In genomic region chr6:39852324-39852723, GRCh38 we compare ENCODE assay signal across 19 cellular contexts.
"Had no signal": no experiment of that assay in that cellular context is flagged by ENCODE, and none has a peak within 500 bp of the region (broad histone marks: within the 10 kb centered on the region; RNA-seq: fewer than 3 reads in every experiment).

No MANE protein-coding gene starts in this region.

- H3K4me1 Mint-ChIP-seq: activated CD4-positive, alpha-beta memory T cell treated with anti-CD3 and anti-CD28 coated beads, Interleukin-2, amount 10 ng/mL, durations not matched to agents 7 days and 5 days; activated naive CD4-positive, alpha-beta T cell treated with anti-CD3 and anti-CD28 coated beads, Interleukin-2, amount 50 U/mL, for 24 hours; endodermal cell; neural progenitor cell; stimulated activated effector memory CD8-positive, alpha-beta T cell treated with anti-CD3 and anti-CD28 coated beads, Interleukin-12 subunit alpha, Interleukin-12 subunit beta, amount 100 ng/mL, for 72 hours; stimulated activated naive CD8-positive, alpha-beta T cell treated with anti-CD3 and anti-CD28 coated beads, Interleukin-15, amount 100 ng/mL, for 72 hours had no signal

- H3K9me3 ChIP-seq: body of pancreas, colonic mucosa, prostate gland, SK-N-SH had no signal

- H3K9me3 Mint-ChIP-seq: activated CD4-positive, alpha-beta memory T cell treated with anti-CD3 and anti-CD28 coated beads, Interleukin-2, amount 10 ng/mL, durations not matched to agents 7 days and 5 days; activated naive CD4-positive, alpha-beta T cell treated with anti-CD3 and anti-CD28 coated beads, Interleukin-2, amount 50 U/mL, for 24 hours; activated T-cell treated with anti-CD3 and anti-CD28 coated beads, Interleukin-2, amount 50 U/mL, for 72 hours; endodermal cell; naive thymus-derived CD4-positive, alpha-beta T cell; neural progenitor cell; stimulated activated effector memory CD8-positive, alpha-beta T cell treated with anti-CD3 and anti-CD28 coated beads, Interleukin-12 subunit alpha, Interleukin-12 subunit beta, amount 100 ng/mL, for 72 hours; stimulated activated naive CD8-positive, alpha-beta T cell treated with anti-CD3 and anti-CD28 coated beads, Interleukin-15, amount 100 ng/mL, for 72 hours had no signal

- H3K4me3 ChIP-seq: body of pancreas, cardiac muscle cell, colonic mucosa, lung, neural progenitor cell, prostate gland had no signal

- H3K36me3 ChIP-seq: cardiac muscle cell, colonic mucosa, neural progenitor cell, prostate gland had no signal

- H3K27ac ChIP-seq: body of pancreas, cardiac muscle cell, colonic mucosa, neural progenitor cell, prostate gland had no signal

- H3K27me3 Mint-ChIP-seq: activated CD4-positive, alpha-beta memory T cell treated with anti-CD3 and anti-CD28 coated beads, Interleukin-2, amount 10 ng/mL, durations not matched to agents 7 days and 5 days; type B pancreatic cell had no signal

- H3K4me1 ChIP-seq: colonic mucosa, neural progenitor cell, prostate gland had no signal

- H3K27ac Mint-ChIP-seq: activated CD4-positive, alpha-beta memory T cell treated with anti-CD3 and anti-CD28 coated beads, Interleukin-2, amount 10 ng/mL, durations not matched to agents 7 days and 5 days; activated naive CD4-positive, alpha-beta T cell treated with anti-CD3 and anti-CD28 coated beads, Interleukin-2, amount 50 U/mL, for 24 hours; activated T-cell treated with anti-CD3 and anti-CD28 coated beads, Interleukin-2, amount 50 U/mL, for 72 hours; endodermal cell; naive thymus-derived CD4-positive, alpha-beta T cell; stimulated activated effector memory CD8-positive, alpha-beta T cell treated with anti-CD3 and anti-CD28 coated beads, Interleukin-12 subunit alpha, Interleukin-12 subunit beta, amount 100 ng/mL, for 72 hours; type B pancreatic cell had no signal

- H3K36me3 Mint-ChIP-seq: activated naive CD4-positive, alpha-beta T cell treated with anti-CD3 and anti-CD28 coated beads, Interleukin-2, amount 50 U/mL, for 24 hours; naive thymus-derived CD4-positive, alpha-beta T cell; stimulated activated effector memory CD8-positive, alpha-beta T cell treated with anti-CD3 and anti-CD28 coated beads, Interleukin-12 subunit alpha, Interleukin-12 subunit beta, amount 100 ng/mL, for 72 hours; type B pancreatic cell had no signal

- ATAC-seq: activated T-cell treated with anti-CD3 and anti-CD28 coated beads, Interleukin-2, amount 50 U/mL, for 72 hours; body of pancreas; naive thymus-derived CD4-positive, alpha-beta T cell; stimulated activated effector memory CD8-positive, alpha-beta T cell treated with anti-CD3 and anti-CD28 coated beads, Interleukin-12 subunit alpha, Interleukin-12 subunit beta, amount 100 ng/mL, for 72 hours; stimulated activated naive CD8-positive, alpha-beta T cell treated with anti-CD3 and anti-CD28 coated beads, Interleukin-15, amount 100 ng/mL, for 72 hours had no signal

- H3K27me3 ChIP-seq: body of pancreas, cardiac muscle cell, colonic mucosa, neural progenitor cell had no signal

- DNase-seq: activated CD4-positive, alpha-beta memory T cell treated with anti-CD3 and anti-CD28 coated beads, Interleukin-2, amount 10 ng/mL, durations not matched to agents 7 days and 5 days; activated CD4-positive, alpha-beta T cell treated with anti-CD3 and anti-CD28 coated beads for 48 hours; activated gamma-delta T cell; activated T-cell treated with anti-CD3 and anti-CD28 coated beads, Interleukin-2, amount 50 U/mL, for 72 hours; anterior cingulate cortex; body of pancreas; colonic mucosa; endodermal cell; naive thymus-derived CD4-positive, alpha-beta T cell; SK-N-SH; stimulated activated CD4-positive, alpha-beta T cell treated with anti-CD3 and anti-CD28 coated beads, Interleukin-2, amount 100 ng/mL, for 24 hours; stimulated activated naive CD8-positive, alpha-beta T cell treated with anti-CD3 and anti-CD28 coated beads, Interleukin-15, amount 100 ng/mL, for 72 hours had no signal

- H3K4me3 Mint-ChIP-seq: activated CD4-positive, alpha-beta memory T cell treated with anti-CD3 and anti-CD28 coated beads, Interleukin-2, amount 10 ng/mL, durations not matched to agents 7 days and 5 days; activated naive CD4-positive, alpha-beta T cell treated with anti-CD3 and anti-CD28 coated beads, Interleukin-2, amount 50 U/mL, for 24 hours; activated T-cell treated with anti-CD3 and anti-CD28 coated beads, Interleukin-2, amount 50 U/mL, for 72 hours; endodermal cell; naive thymus-derived CD4-positive, alpha-beta T cell; neural progenitor cell; stimulated activated effector memory CD8-positive, alpha-beta T cell treated with anti-CD3 and anti-CD28 coated beads, Interleukin-12 subunit alpha, Interleukin-12 subunit beta, amount 100 ng/mL, for 72 hours; stimulated activated naive CD8-positive, alpha-beta T cell treated with anti-CD3 and anti-CD28 coated beads, Interleukin-15, amount 100 ng/mL, for 72 hours; type B pancreatic cell had no signal
